Comparison of ENCODE assay signal across 32 cellular contexts in genomic region chr7:29795696-29796095, GRCh38. TPM values are rescaled to one million over a fixed set of nuclear protein-coding genes. Genes with fewer than 3 reads are reported as not detected.
"Had no signal": no experiment of that assay in that cellular context is flagged by ENCODE, and none has a peak within 500 bp of the region (broad histone marks: within the 10 kb centered on the region; RNA-seq: fewer than 3 reads in every experiment).

No MANE protein-coding gene starts in this region.

- H3K27me3 ChIP-seq: ascending aorta had no signal

- DNase-seq: activated B cell treated with CpG ODN at 0.5 μM for 24 hours; activated CD4-positive, alpha-beta memory T cell treated with anti-CD3 and anti-CD28 coated beads for 36 hours; activated CD4-positive, alpha-beta T cell treated with anti-CD3 and anti-CD28 coated beads for 4 hours; activated CD4-positive, alpha-beta T cell treated with anti-CD3 and anti-CD28 coated beads, Interleukin-2, amount 10 ng/mL, durations not matched to agents 24 days and 14 days; activated CD4-positive, alpha-beta T cell treated with anti-CD3 and anti-CD28 coated beads, Interleukin-2, amount 50 U/mL, for 1 hour; activated CD4-positive, alpha-beta T cell treated with anti-CD3 and anti-CD28 coated beads, Interleukin-2, amount 50 U/mL, for 4 hours; activated CD4-positive, CD25-positive, alpha-beta regulatory T cell treated with anti-CD3 and anti-CD28 coated beads, Interleukin-2, amount 50 U/mL, for 72 hours; activated CD8-positive, alpha-beta memory T cell treated with anti-CD3 and anti-CD28 coated beads, Interleukin-2, amount 50 U/mL, for 4 hours; activated CD8-positive, alpha-beta T cell treated with anti-CD3 and anti-CD28 coated beads for 36 hours; activated effector memory CD4-positive, alpha-beta T cell treated with anti-CD3 and anti-CD28 coated beads, Interleukin-2, amount 50 U/mL, for 16 hours; activated gamma-delta T cell treated with Interleukin-2 at 50 U/mL for 16 hours; activated naive CD4-positive, alpha-beta T cell; activated naive CD4-positive, alpha-beta T cell treated with anti-CD3 and anti-CD28 coated beads for 36 hours; activated naive CD4-positive, alpha-beta T cell treated with anti-CD3 and anti-CD28 coated beads, Interleukin-2, amount 50 U/mL, for 16 hours; activated naive CD8-positive, alpha-beta T cell treated with anti-CD3 and anti-CD28 coated beads for 36 hours; activated T-cell treated with anti-CD3 and anti-CD28 coated beads for 4 hours; activated T-cell treated with anti-CD3 and anti-CD28 coated beads, Interleukin-2, amount 50 U/mL, for 1 hour; activated T-cell treated with anti-CD3 and anti-CD28 coated beads, Interleukin-2, amount 50 U/mL, for 4 hours; activated T-cell treated with anti-CD3 and anti-CD28 coated beads, Interleukin-2, amount 50 U/mL, for 72 hours; amygdala; anterior cingulate cortex; caudate nucleus; cerebellar nuclear complex; T-helper 2 cell; T-helper 9 cell had no signal

- H3K36me3 ChIP-seq: ascending aorta, cardiac muscle cell had no signal

- H3K27ac ChIP-seq: ascending aorta, cardiac muscle cell, VCaP had no signal

- H3K9me3 ChIP-seq: ascending aorta had no signal

- H3K4me3 ChIP-seq: ascending aorta, cardiac muscle cell had no signal

- H3K4me1 ChIP-seq: ascending aorta had no signal

- ATAC-seq: activated CD8-positive, alpha-beta T cell treated with anti-CD3 and anti-CD28 coated beads for 36 hours; activated naive CD4-positive, alpha-beta T cell treated with anti-CD3 and anti-CD28 coated beads, Interleukin-2, amount 50 U/mL, for 72 hours; activated T-cell treated with anti-CD3 and anti-CD28 coated beads, Interleukin-2, amount 50 U/mL, for 4 hours; activated T-cell treated with anti-CD3 and anti-CD28 coated beads, Interleukin-2, amount 50 U/mL, for 72 hours; activated T-helper 17 cell treated with anti-CD3 and anti-CD28 coated beads, Interleukin-2, amount 50 U/mL, for 72 hours had no signal

RNA-seq across cellular contexts. Expression of gene WIPF3, which starts 10.6 kb away (rescaled TPM):
- total RNA-seq: activated B cell treated with CpG ODN at 0.5 μM for 24 hours; activated CD4-positive, alpha-beta memory T cell treated with anti-CD3 and anti-CD28 coated beads for 36 hours; activated CD4-positive, alpha-beta T cell treated with anti-CD3 and anti-CD28 coated beads, Interleukin-2, amount 10 ng/mL, durations not matched to agents 24 days and 14 days; activated CD8-positive, alpha-beta memory T cell treated with anti-CD3 and anti-CD28 coated beads for 36 hours; activated CD8-positive, alpha-beta T cell treated with anti-CD3 and anti-CD28 coated beads for 36 hours; activated naive CD4-positive, alpha-beta T cell treated with anti-CD3 and anti-CD28 coated beads for 36 hours; activated naive CD4-positive, alpha-beta T cell treated with anti-CD3 and anti-CD28 coated beads, Interleukin-2, amount 50 U/mL, for 72 hours; activated naive CD8-positive, alpha-beta T cell treated with anti-CD3 and anti-CD28 coated beads for 36 hours; activated T-cell treated with anti-CD3 and anti-CD28 coated beads, Interleukin-2, amount 50 U/mL, for 4 hours; activated T-cell treated with anti-CD3 and anti-CD28 coated beads, Interleukin-2, amount 50 U/mL, for 72 hours; activated T-helper 1 cell treated with anti-CD3 and anti-CD28 coated beads, Interleukin-12 subunit alpha, Interleukin-12 subunit beta, Interleukin-2, Interleukin-4 antibody, amounts not matched to agents 30 ng/mL and 10 ng/mL and 1 ng/mL, durations not matched to agents 14 hours and 24 hours and 36 hours; activated T-helper 17 cell treated with anti-CD3 and anti-CD28 coated beads, Interleukin-2, amount 50 U/mL, for 72 hours had no signal
